ENCODE assay signal across 39 cellular contexts in the genomic region with DNA sequence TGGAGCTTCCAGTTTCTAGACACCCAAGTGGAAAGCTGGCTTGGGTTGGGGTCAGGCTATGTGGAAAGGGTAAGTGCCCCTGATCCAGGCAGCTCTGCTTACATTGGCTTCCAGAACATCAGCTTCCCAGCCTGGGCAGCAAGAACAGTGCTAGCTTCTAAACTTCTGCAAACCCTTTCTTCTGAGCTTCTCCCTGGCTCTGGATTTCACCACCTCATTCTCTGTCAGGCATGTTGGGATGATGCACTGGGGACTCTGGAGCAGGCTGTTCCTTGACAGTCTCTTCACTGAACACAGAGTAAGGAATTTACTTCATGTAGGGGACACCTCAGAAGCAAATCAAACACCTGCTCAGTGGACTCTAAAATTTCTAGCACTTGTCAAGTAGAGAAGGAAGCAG.
"Had no signal": no experiment of that assay in that cellular context is flagged by ENCODE, and none has a peak within 500 bp of the region (broad histone marks: within the 10 kb centered on the region; RNA-seq: fewer than 3 reads in every experiment).

No MANE protein-coding gene starts in this region.

- H3K27ac ChIP-seq: adrenal gland, ascending aorta, body of pancreas, brain microvascular endothelial cell, breast epithelium, cardiac muscle cell had no signal

- H3K27ac Mint-ChIP-seq: activated naive CD4-positive, alpha-beta T cell treated with anti-CD3 and anti-CD28 coated beads for 36 hours; activated naive CD4-positive, alpha-beta T cell treated with anti-CD3 and anti-CD28 coated beads, Interleukin-2, amount 10 ng/mL, durations not matched to agents 7 days and 5 days; activated naive CD4-positive, alpha-beta T cell treated with anti-CD3 and anti-CD28 coated beads, Interleukin-2, amount 50 U/mL, for 24 hours; activated naive CD4-positive, alpha-beta T cell treated with anti-CD3 and anti-CD28 coated beads, Interleukin-2, amount 50 U/mL, for 72 hours; activated naive CD8-positive, alpha-beta T cell; activated naive CD8-positive, alpha-beta T cell treated with anti-CD3 and anti-CD28 coated beads for 36 hours; activated naive CD8-positive, alpha-beta T cell treated with anti-CD3 and anti-CD28 coated beads, Interleukin-2, amount 10 ng/mL, durations not matched to agents 7 days and 5 days; activated naive CD8-positive, alpha-beta T cell treated with anti-CD3 and anti-CD28 coated beads, Interleukin-2, amount 50 U/mL, for 24 hours; activated T-cell treated with anti-CD3 and anti-CD28 coated beads, Interleukin-2, amount 50 U/mL, for 24 hours; activated T-cell treated with anti-CD3 and anti-CD28 coated beads, Interleukin-2, amount 50 U/mL, for 72 hours; activated T-helper 1 cell treated with anti-CD3 and anti-CD28 coated beads, Interleukin-12 subunit alpha, Interleukin-12 subunit beta, Interleukin-2, Interleukin-4 antibody, amounts not matched to agents 30 ng/mL and 10 ng/mL and 1 ng/mL, durations not matched to agents 14 hours and 24 hours and 36 hours; activated T-helper 17 cell treated with anti-CD3 and anti-CD28 coated beads, Interleukin-2, amount 50 U/mL, for 72 hours; activated T-helper 2 cell treated with anti-CD3 and anti-CD28 coated beads, Interferon-gamma antibody, Interleukin-2, Interleukin-4, amounts not matched to agents 10 μg/mL and 5 μg/mL and 100 μg/mL, durations not matched to agents 14 hours and 24 hours and 36 hours had no signal

- H3K4me1 Mint-ChIP-seq: activated naive CD4-positive, alpha-beta T cell treated with anti-CD3 and anti-CD28 coated beads, Interleukin-2, amount 10 ng/mL, durations not matched to agents 7 days and 5 days; activated naive CD4-positive, alpha-beta T cell treated with anti-CD3 and anti-CD28 coated beads, Interleukin-2, amount 50 U/mL, for 24 hours; activated naive CD8-positive, alpha-beta T cell treated with anti-CD3 and anti-CD28 coated beads for 36 hours; activated naive CD8-positive, alpha-beta T cell treated with anti-CD3 and anti-CD28 coated beads, Interleukin-2, amount 50 U/mL, for 24 hours; activated T-helper 17 cell treated with anti-CD3 and anti-CD28 coated beads, Interleukin-2, amount 50 U/mL, for 72 hours; central memory CD8-positive, alpha-beta T cell had no signal

- H3K36me3 Mint-ChIP-seq: activated naive CD4-positive, alpha-beta T cell treated with anti-CD3 and anti-CD28 coated beads, Interleukin-2, amount 10 ng/mL, durations not matched to agents 7 days and 5 days; activated naive CD4-positive, alpha-beta T cell treated with anti-CD3 and anti-CD28 coated beads, Interleukin-2, amount 50 U/mL, for 24 hours; activated naive CD4-positive, alpha-beta T cell treated with anti-CD3 and anti-CD28 coated beads, Interleukin-2, amount 50 U/mL, for 72 hours; activated naive CD8-positive, alpha-beta T cell; activated naive CD8-positive, alpha-beta T cell treated with anti-CD3 and anti-CD28 coated beads for 36 hours; activated naive CD8-positive, alpha-beta T cell treated with anti-CD3 and anti-CD28 coated beads, Interleukin-2, amount 10 ng/mL, durations not matched to agents 7 days and 5 days; brain had no signal

- H3K36me3 ChIP-seq: adrenal gland, ascending aorta, brain microvascular endothelial cell, breast epithelium, cardiac muscle cell had no signal

- H3K27me3 Mint-ChIP-seq: activated naive CD4-positive, alpha-beta T cell treated with anti-CD3 and anti-CD28 coated beads, Interleukin-2, amount 10 ng/mL, durations not matched to agents 7 days and 5 days; activated naive CD4-positive, alpha-beta T cell treated with anti-CD3 and anti-CD28 coated beads, Interleukin-2, amount 50 U/mL, for 24 hours; activated T-cell treated with anti-CD3 and anti-CD28 coated beads, Interleukin-2, amount 50 U/mL, for 24 hours; central memory CD8-positive, alpha-beta T cell had no signal

- H3K4me1 ChIP-seq: adrenal gland, ascending aorta, body of pancreas, breast epithelium had no signal

- H3K9me3 ChIP-seq: adrenal gland, ascending aorta, body of pancreas, breast epithelium had no signal

- DNase-seq: activated effector memory CD4-positive, alpha-beta T cell treated with anti-CD3 and anti-CD28 coated beads, Interleukin-2, amount 50 U/mL, for 16 hours; activated effector memory CD4-positive, alpha-beta T cell treated with Interleukin-2 at 50 U/mL for 16 hours; activated gamma-delta T cell; activated gamma-delta T cell treated with Interleukin-2 at 50 U/mL for 16 hours; activated naive CD4-positive, alpha-beta T cell; activated naive CD4-positive, alpha-beta T cell treated with anti-CD3 and anti-CD28 coated beads for 36 hours; activated naive CD4-positive, alpha-beta T cell treated with anti-CD3 and anti-CD28 coated beads, Interleukin-2, amount 10 ng/mL, durations not matched to agents 7 days and 5 days; activated naive CD4-positive, alpha-beta T cell treated with anti-CD3 and anti-CD28 coated beads, Interleukin-2, amount 50 U/mL, for 16 hours; activated naive CD4-positive, alpha-beta T cell treated with Interleukin-2 at 50 U/mL for 16 hours; activated naive CD8-positive, alpha-beta T cell treated with anti-CD3 and anti-CD28 coated beads for 36 hours; activated naive CD8-positive, alpha-beta T cell treated with anti-CD3 and anti-CD28 coated beads, Interleukin-2, amount 10 ng/mL, durations not matched to agents 7 days and 5 days; activated naive CD8-positive, alpha-beta T cell treated with anti-CD3 and anti-CD28 coated beads, Interleukin-2, amount 50 U/mL, for 24 hours; activated T-cell treated with anti-CD3 and anti-CD28 coated beads for 4 hours; activated T-cell treated with anti-CD3 and anti-CD28 coated beads, Interleukin-2, amount 50 U/mL, for 1 hour; activated T-cell treated with anti-CD3 and anti-CD28 coated beads, Interleukin-2, amount 50 U/mL, for 24 hours; activated T-cell treated with anti-CD3 and anti-CD28 coated beads, Interleukin-2, amount 50 U/mL, for 4 hours; activated T-cell treated with anti-CD3 and anti-CD28 coated beads, Interleukin-2, amount 50 U/mL, for 48 hours; activated T-cell treated with anti-CD3 and anti-CD28 coated beads, Interleukin-2, amount 50 U/mL, for 72 hours; adrenal gland; amniotic stem cell; amygdala; anterior cingulate cortex; aorta; body of pancreas; brain microvascular endothelial cell; caudate nucleus; central memory CD4-positive, alpha-beta T cell; cerebellar nuclear complex had no signal

- H3K9me3 Mint-ChIP-seq: activated naive CD4-positive, alpha-beta T cell treated with anti-CD3 and anti-CD28 coated beads, Interleukin-2, amount 50 U/mL, for 24 hours; activated naive CD8-positive, alpha-beta T cell treated with anti-CD3 and anti-CD28 coated beads, Interleukin-2, amount 10 ng/mL, durations not matched to agents 7 days and 5 days; activated T-helper 1 cell treated with anti-CD3 and anti-CD28 coated beads, Interleukin-12 subunit alpha, Interleukin-12 subunit beta, Interleukin-2, Interleukin-4 antibody, amounts not matched to agents 30 ng/mL and 10 ng/mL and 1 ng/mL, durations not matched to agents 14 hours and 24 hours and 36 hours; activated T-helper 2 cell treated with anti-CD3 and anti-CD28 coated beads, Interferon-gamma antibody, Interleukin-2, Interleukin-4, amounts not matched to agents 10 μg/mL and 5 μg/mL and 100 μg/mL, durations not matched to agents 14 hours and 24 hours and 36 hours had no signal

- H3K27me3 ChIP-seq: adrenal gland, ascending aorta, body of pancreas, brain microvascular endothelial cell, breast epithelium, cardiac muscle cell had no signal

- H3K4me3 ChIP-seq: adrenal gland, ascending aorta, body of pancreas, breast epithelium, cardiac muscle cell had no signal

- H3K4me3 Mint-ChIP-seq: activated naive CD4-positive, alpha-beta T cell treated with anti-CD3 and anti-CD28 coated beads for 36 hours; activated naive CD4-positive, alpha-beta T cell treated with anti-CD3 and anti-CD28 coated beads, Interleukin-2, amount 10 ng/mL, durations not matched to agents 7 days and 5 days; activated naive CD4-positive, alpha-beta T cell treated with anti-CD3 and anti-CD28 coated beads, Interleukin-2, amount 50 U/mL, for 24 hours; activated naive CD8-positive, alpha-beta T cell; activated naive CD8-positive, alpha-beta T cell treated with anti-CD3 and anti-CD28 coated beads for 36 hours; activated naive CD8-positive, alpha-beta T cell treated with anti-CD3 and anti-CD28 coated beads, Interleukin-2, amount 10 ng/mL, durations not matched to agents 7 days and 5 days; activated naive CD8-positive, alpha-beta T cell treated with anti-CD3 and anti-CD28 coated beads, Interleukin-2, amount 50 U/mL, for 24 hours; activated T-cell treated with anti-CD3 and anti-CD28 coated beads, Interleukin-2, amount 50 U/mL, for 24 hours; activated T-cell treated with anti-CD3 and anti-CD28 coated beads, Interleukin-2, amount 50 U/mL, for 4 hours; activated T-cell treated with anti-CD3 and anti-CD28 coated beads, Interleukin-2, amount 50 U/mL, for 72 hours; activated T-helper 1 cell treated with anti-CD3 and anti-CD28 coated beads, Interleukin-12 subunit alpha, Interleukin-12 subunit beta, Interleukin-2, Interleukin-4 antibody, amounts not matched to agents 30 ng/mL and 10 ng/mL and 1 ng/mL, durations not matched to agents 14 hours and 24 hours and 36 hours; activated T-helper 17 cell treated with anti-CD3 and anti-CD28 coated beads, Interleukin-2, amount 50 U/mL, for 72 hours; brain; central memory CD8-positive, alpha-beta T cell had no signal

- ATAC-seq: activated naive CD4-positive, alpha-beta T cell treated with anti-CD3 and anti-CD28 coated beads, Interleukin-2, amount 50 U/mL, for 72 hours; activated naive CD8-positive, alpha-beta T cell treated with anti-CD3 and anti-CD28 coated beads, Interleukin-2, amount 50 U/mL, for 24 hours; activated T-cell treated with anti-CD3 and anti-CD28 coated beads, Interleukin-2, amount 50 U/mL, for 4 hours; activated T-cell treated with anti-CD3 and anti-CD28 coated beads, Interleukin-2, amount 50 U/mL, for 72 hours; activated T-helper 17 cell treated with anti-CD3 and anti-CD28 coated beads, Interleukin-2, amount 50 U/mL, for 72 hours; body of pancreas had no signal
